ENCODE assay signal across 8 cellular contexts in genomic region chr4:183960021-183960420, GRCh38. TPM values are rescaled to one million over a fixed set of nuclear protein-coding genes. Genes with fewer than 3 reads are reported as not detected.
DNase-seq lines count a peak whose midpoint lies in the region; FAIRE-seq and TF ChIP-seq lines count a peak whose summit lies in the region.

No MANE protein-coding gene starts in this region.

- TF ChIP-seq POLR2A in GM12892 (IDR thresholded peaks at IDR 0.05; ENCODE audit: low read depth, low read length): no peak
- TF ChIP-seq POLR2A in GM12891 (IDR thresholded peaks at IDR 0.05; ENCODE audit: low read depth, low read length): no peak

- peak; percentile 25 for DNase-seq in H4 (ENCODE audit: low spot score)
- peak; percentile 93 for DNase-seq in NCI-H748 (lab: John Stamatoyannopoulos, UW; ENCODE audit: unreplicated experiment)
- peak; percentile 15 for DNase-seq in fibroblast of peridontal ligament (ENCODE audit: extremely low read depth)
- DNase-seq in pons (ENCODE audit: low spot score): peak; percentile 98
- no peak for DNase-seq in GM12892 (ENCODE audit: insufficient read length)
- DNase-seq in GM12891 (ENCODE audit: insufficient read length, low spot score): no peak
- DNase-seq in GDM1 (lab: John Stamatoyannopoulos, UW): no peak
- DNase-seq in OCI-M2 (lab: John Stamatoyannopoulos, UW; ENCODE audit: unreplicated experiment): no peak

- FAIRE-seq in GM12892 (lab: Jason Lieb, UNC): no peak
- no peak for FAIRE-seq in GM12891 (lab: Jason Lieb, UNC)

TF ChIP-seq in GM12891, 5 proteins besides CTCF, POLR2A, EP300 and RAD21:
- TF ChIP-seq SPI1 (IDR thresholded peaks at IDR 0.05; ENCODE audit: low read depth, low read length) (no peak), POLR2AphosphoS5 (IDR thresholded peaks at IDR 0.05; ENCODE audit: low read depth, low read length) (no peak), POU2F2 (IDR thresholded peaks at IDR 0.05; ENCODE audit: low read depth, low read length) (no peak)

RNA-seq across cellular contexts. Expression of gene STOX2, which starts 54.9 kb away (rescaled TPM):
- total RNA-seq in H4 (2014; rRNA removed; shearing (Covaris generic)): 2.4 and 5.8 TPM in 2 replicates
- 0.08 TPM for polyA plus RNA-seq in GM12892 (2012; ENCODE audit: missing spikeins)
- polyA plus RNA-seq in GM12891 (2012; ENCODE audit: low read depth, missing spikeins): 0.14 TPM

Comparison
In these comparisons a context has a peak if more than half of its experiments do, and no peak if none do; other contexts are left out.
1. DNase-seq: peak in H4 (single experiment), NCI-H748 (single experiment), fibroblast of peridontal ligament (single experiment) and pons (single experiment); none in GM12892 (single experiment), GM12891 (single experiment), GDM1 (single experiment) and OCI-M2 (single experiment).